9 cellular contexts compared by ENCODE assay signal in genomic region chr1:110916669-110917306, GRCh38. TPM values are rescaled to one million over a fixed set of nuclear protein-coding genes. Genes with fewer than 3 reads are reported as not detected.
A peak's percentile ranks its signal among the peaks of the same experiment; 100 is the strongest.
DNase-seq lines count a peak whose midpoint lies in the region; ATAC-seq and TF ChIP-seq lines count a peak whose summit lies in the region.
"Had no signal": no experiment of that assay in that cellular context is flagged by ENCODE, and none has a peak within 500 bp of the region (broad histone marks: within the 10 kb centered on the region; RNA-seq: fewer than 3 reads in every experiment).

No MANE protein-coding gene starts in this region.

- H3K4me3 ChIP-seq in mesendoderm (ENCODE audit: low read length), result no peak overlapping the region

- H2BK15ac ChIP-seq in mesendoderm (replicated peaks; ENCODE audit: low read depth), result no peak overlapping the region

- no peaks in the 10 kb centered on the region for H3K27me3 ChIP-seq in mesendoderm (ENCODE audit: insufficient read depth, low read length, poor library complexity)

- H4K8ac ChIP-seq in mesendoderm (ENCODE audit: low read depth, low read length), result peak overlapping the region; percentile 76

- no peak overlapping the region for H3K4me2 ChIP-seq in mesendoderm (ENCODE audit: low read length)

- TF ChIP-seq CTCF in WTC11 (IDR thresholded peaks at IDR 0.05), result no peak

- H3K79me2 ChIP-seq in mesendoderm (ENCODE audit: control insufficient read depth, insufficient read depth, low read length), result no peaks in the 10 kb centered on the region

- no peak overlapping the region for H3K9ac ChIP-seq in mesendoderm (ENCODE audit: low read length)

- no peak overlapping the region for H3K56ac ChIP-seq in mesendoderm (ENCODE audit: low read length)

- peaks cover 17% of the 10 kb centered on the region for H3K4me1 Mint-ChIP-seq in activated CD8-positive, alpha-beta memory T cell treated with anti-CD3 and anti-CD28 coated beads, Interleukin-2, amount 10 ng/mL, durations not matched to agents 7 days and 5 days
- peaks cover 8% of the 10 kb centered on the region for H3K4me1 Mint-ChIP-seq in WTC11

- CTCF ChIA-PET in activated CD8-positive, alpha-beta memory T cell treated with anti-CD3 and anti-CD28 coated beads, Interleukin-2, amount 10 ng/mL, durations not matched to agents 7 days and 5 days (lab: Charles Lee), result no interaction called here
- CTCF ChIA-PET in WTC11 (lab: Charles Lee), result no interaction called here

- H2BK5ac ChIP-seq in mesendoderm (ENCODE audit: low read length), result no peak overlapping the region

- peak; percentile 97 for ATAC-seq in activated CD8-positive, alpha-beta memory T cell treated with anti-CD3 and anti-CD28 coated beads, Interleukin-2, amount 10 ng/mL, durations not matched to agents 7 days and 5 days
- ATAC-seq in HG03457 (IDR thresholded peaks at IDR 0.05; ENCODE audit: unreplicated experiment) (peak; percentile 61), WTC11 (no peak), HG03571 (IDR thresholded peaks at IDR 0.05; ENCODE audit: unreplicated experiment) (no peak), HG03565 (IDR thresholded peaks at IDR 0.05; ENCODE audit: unreplicated experiment) (no peak)

- POLR2A ChIA-PET in WTC11 (lab: Charles Lee), result no interaction called here

- H3K9me3 Mint-ChIP-seq in activated CD8-positive, alpha-beta memory T cell treated with anti-CD3 and anti-CD28 coated beads, Interleukin-2, amount 10 ng/mL, durations not matched to agents 7 days and 5 days (ENCODE audit: low read depth), result peaks cover 7% of the 10 kb centered on the region
- peaks cover 10% of the 10 kb centered on the region for H3K9me3 Mint-ChIP-seq in WTC11

- H3K27ac ChIP-seq in mesendoderm (ENCODE audit: low read depth, low read length), result no peak overlapping the region
- H3K27ac ChIP-seq: C4-2B had no signal

- H3K4me3 Mint-ChIP-seq in activated CD8-positive, alpha-beta memory T cell treated with anti-CD3 and anti-CD28 coated beads, Interleukin-2, amount 10 ng/mL, durations not matched to agents 7 days and 5 days, result peak overlapping the region; percentile 48
- no peak overlapping the region for H3K4me3 Mint-ChIP-seq in WTC11

- peak overlapping the region; percentile 41 for H3K18ac ChIP-seq in mesendoderm (ENCODE audit: low read length)

- H3K79me1 ChIP-seq in mesendoderm (ENCODE audit: low read length), result no peaks in the 10 kb centered on the region

- no peak overlapping the region for H2BK120ac ChIP-seq in mesendoderm (ENCODE audit: low read depth, low read length)

- peaks cover 15% of the 10 kb centered on the region for H3K36me3 Mint-ChIP-seq in activated CD8-positive, alpha-beta memory T cell treated with anti-CD3 and anti-CD28 coated beads, Interleukin-2, amount 10 ng/mL, durations not matched to agents 7 days and 5 days
- no peaks in the 10 kb centered on the region for H3K36me3 Mint-ChIP-seq in WTC11

- no peak overlapping the region for H4K5ac ChIP-seq in mesendoderm (ENCODE audit: low read length)

- H2AK5ac ChIP-seq in mesendoderm (ENCODE audit: low read length), result no peak overlapping the region

- DNase-seq in activated CD8-positive, alpha-beta memory T cell treated with anti-CD3 and anti-CD28 coated beads, Interleukin-2, amount 10 ng/mL, durations not matched to agents 7 days and 5 days, result peak; percentile 76
- no peak for DNase-seq in activated CD8-positive, alpha-beta memory T cell treated with anti-CD3 and anti-CD28 coated beads, Interleukin-2, amount 50 U/mL, for 4 hours
- no peak for DNase-seq in WTC11 (ENCODE audit: low spot score)
- DNase-seq in mesendoderm, result peak; percentile 30
- DNase-seq in COLO668 (lab: John Stamatoyannopoulos, UW; ENCODE audit: unreplicated experiment), result no peak

- H3K23ac ChIP-seq in mesendoderm (ENCODE audit: low read length), result no peak overlapping the region

- H3K27ac Mint-ChIP-seq in activated CD8-positive, alpha-beta memory T cell treated with anti-CD3 and anti-CD28 coated beads, Interleukin-2, amount 10 ng/mL, durations not matched to agents 7 days and 5 days, result peak overlapping the region; percentile 86
- H3K27ac Mint-ChIP-seq in WTC11, result 0 out of 2 replicates have a peak overlapping the region, but pooled peaks have one; percentile 22

- H3K4ac ChIP-seq in mesendoderm (ENCODE audit: low read depth, low read length), result no peak overlapping the region

- no peaks in the 10 kb centered on the region for H3K27me3 Mint-ChIP-seq in activated CD8-positive, alpha-beta memory T cell treated with anti-CD3 and anti-CD28 coated beads, Interleukin-2, amount 10 ng/mL, durations not matched to agents 7 days and 5 days
- peaks cover under 1% of the 10 kb centered on the region; the same call in 1 of the 2 replicates for H3K27me3 Mint-ChIP-seq in WTC11 (ENCODE audit: low read depth)

- no peaks in the 10 kb centered on the region for H3K4me1 ChIP-seq in mesendoderm (ENCODE audit: control insufficient read depth, low read depth, low read length)

- WGBS in mesendoderm (ENCODE audit: extremely low coverage, insufficient coverage, low lambda C conversion rate), result no CpG with 5 or more reads among the region's 2 CpGs

- H3K36me3 ChIP-seq in mesendoderm (ENCODE audit: control insufficient read depth, insufficient read depth, low read length), result no peaks in the 10 kb centered on the region

TF ChIP-seq in WTC11, 78 proteins besides CTCF, POLR2A, EP300 and RAD21:
- TF ChIP-seq RORB (CRISPR knock-in tag; IDR thresholded peaks at IDR 0.05) (no peak), MYBL2 (CRISPR knock-in tag; IDR thresholded peaks at IDR 0.05) (no peak), GRHL2 (CRISPR knock-in tag; IDR thresholded peaks at IDR 0.05; ENCODE audit: insufficient replicate concordance, severe bottlenecking) (no peak), FOXJ3 (CRISPR knock-in tag; IDR thresholded peaks at IDR 0.05; ENCODE audit: borderline replicate concordance) (no peak), AR (CRISPR knock-in tag; IDR thresholded peaks at IDR 0.05) (no peak), NFE2L1 (CRISPR knock-in tag; IDR thresholded peaks at IDR 0.05) (peak; percentile 55; the same call in 1 of the 2 replicates)
TF ChIP-seq in WTC11: peak in this region for 1.

RNA-seq across cellular contexts. Expression of gene CD53, which starts 43.8 kb away (rescaled TPM):
- total RNA-seq in activated CD8-positive, alpha-beta memory T cell treated with anti-CD3 and anti-CD28 coated beads, Interleukin-2, amount 10 ng/mL, durations not matched to agents 7 days and 5 days, result 100 to 1,000 TPM; 403 to 439 TPM
- 1.4 to 1.8 TPM (median 1.6 TPM) in 3 replicates for total RNA-seq in WTC11 (2021)
- 0.32 TPM for polyA plus RNA-seq in mesendoderm (2013, experiment 1 of 2)
- 0.31 TPM for polyA plus RNA-seq in mesendoderm (2013, experiment 2 of 2)

RNA-seq across cellular contexts. Expression of gene LRIF1, which starts 46.9 kb away (rescaled TPM):
- 10 to 100 TPM; 20.7 to 21.3 TPM for total RNA-seq in activated CD8-positive, alpha-beta memory T cell treated with anti-CD3 and anti-CD28 coated beads, Interleukin-2, amount 10 ng/mL, durations not matched to agents 7 days and 5 days
- 17.2 to 22.8 TPM (median 21.9 TPM) in 3 replicates for total RNA-seq in WTC11 (2021)
- polyA plus RNA-seq in mesendoderm (2013, experiment 1 of 2), result 11.7 TPM
- polyA plus RNA-seq in mesendoderm (2013, experiment 2 of 2), result 11.6 TPM

Comparison
In these comparisons a context has a peak if more than half of its experiments do, and no peak if none do; other contexts are left out.
1. DNase-seq: peak in activated CD8-positive, alpha-beta memory T cell treated with anti-CD3 and anti-CD28 coated beads, Interleukin-2, amount 10 ng/mL, durations not matched to agents 7 days and 5 days (single experiment) and mesendoderm (single experiment); none in activated CD8-positive, alpha-beta memory T cell treated with anti-CD3 and anti-CD28 coated beads, Interleukin-2, amount 50 U/mL, for 4 hours (single experiment), WTC11 (single experiment) and COLO668 (single experiment).
2. ATAC-seq: peak in activated CD8-positive, alpha-beta memory T cell treated with anti-CD3 and anti-CD28 coated beads, Interleukin-2, amount 10 ng/mL, durations not matched to agents 7 days and 5 days (single experiment) and HG03457 (single experiment); none in WTC11 (single experiment), HG03571 (single experiment) and HG03565 (single experiment).
3. RNA of gene CD53, which starts 43.8 kb away (total RNA-seq): 403 to 439 TPM in activated CD8-positive, alpha-beta memory T cell treated with anti-CD3 and anti-CD28 coated beads, Interleukin-2, amount 10 ng/mL, durations not matched to agents 7 days and 5 days; 1.4 to 1.8 TPM in WTC11; every median in the first group is over 100 times any median in the second.